1 cellular context compared by ENCODE assay signal in genomic region chr5:74579215-74579614, GRCh38.
A peak's percentile ranks its signal among the peaks of the same experiment; 100 is the strongest.
TF ChIP-seq lines count a peak whose summit lies in the region.

No MANE protein-coding gene starts in this region.

TF ChIP-seq in GM12878, 131 proteins besides CTCF, POLR2A, EP300 and RAD21 (continued from another document):
- TF ChIP-seq, protein P1, sequence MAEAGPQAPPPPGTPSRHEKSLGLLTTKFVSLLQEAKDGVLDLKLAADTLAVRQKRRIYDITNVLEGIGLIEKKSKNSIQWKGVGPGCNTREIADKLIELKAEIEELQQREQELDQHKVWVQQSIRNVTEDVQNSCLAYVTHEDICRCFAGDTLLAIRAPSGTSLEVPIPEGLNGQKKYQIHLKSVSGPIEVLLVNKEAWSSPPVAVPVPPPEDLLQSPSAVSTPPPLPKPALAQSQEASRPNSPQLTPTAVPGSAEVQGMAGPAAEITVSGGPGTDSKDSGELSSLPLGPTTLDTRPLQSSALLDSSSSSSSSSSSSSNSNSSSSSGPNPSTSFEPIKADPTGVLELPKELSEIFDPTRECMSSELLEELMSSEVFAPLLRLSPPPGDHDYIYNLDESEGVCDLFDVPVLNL (IDR thresholded peaks at IDR 0.05; ENCODE audit: low read depth, low read length): no peak
- TF ChIP-seq, protein P2, sequence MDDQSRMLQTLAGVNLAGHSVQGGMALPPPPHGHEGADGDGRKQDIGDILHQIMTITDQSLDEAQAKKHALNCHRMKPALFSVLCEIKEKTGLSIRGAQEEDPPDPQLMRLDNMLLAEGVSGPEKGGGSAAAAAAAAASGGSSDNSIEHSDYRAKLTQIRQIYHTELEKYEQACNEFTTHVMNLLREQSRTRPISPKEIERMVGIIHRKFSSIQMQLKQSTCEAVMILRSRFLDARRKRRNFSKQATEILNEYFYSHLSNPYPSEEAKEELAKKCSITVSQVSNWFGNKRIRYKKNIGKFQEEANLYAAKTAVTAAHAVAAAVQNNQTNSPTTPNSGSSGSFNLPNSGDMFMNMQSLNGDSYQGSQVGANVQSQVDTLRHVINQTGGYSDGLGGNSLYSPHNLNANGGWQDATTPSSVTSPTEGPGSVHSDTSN (IDR thresholded peaks at IDR 0.05; ENCODE audit: insufficient replicate concordance, low read depth, low read length): peak; percentile 55
- TF ChIP-seq ZNF24 (IDR thresholded peaks at IDR 0.05) (no peak), MTA3 (IDR thresholded peaks at IDR 0.05; ENCODE audit: borderline replicate concordance, low read length) (peak; percentile 95; the same call in 1 of the 2 replicates), KAT2A (conservative IDR thresholded peaks at IDR 0.05; ENCODE audit: control insufficient read depth, low read depth, low read length) (no peak), RB1 (IDR thresholded peaks at IDR 0.05; ENCODE audit: borderline replicate concordance) (no peak), NFXL1 (IDR thresholded peaks at IDR 0.05; ENCODE audit: borderline replicate concordance) (no peak), MYB (IDR thresholded peaks at IDR 0.05; ENCODE audit: borderline replicate concordance, low read depth, low read length) (no peak), HSF1 (IDR thresholded peaks at IDR 0.05; ENCODE audit: low read depth, low read length) (no peak), TCF7 (IDR thresholded peaks at IDR 0.05; ENCODE audit: borderline replicate concordance) (peak; percentile 81), IKZF1 (conservative IDR thresholded peaks at IDR 0.05) (peak; percentile 98), ETV6 (conservative IDR thresholded peaks at IDR 0.05 in 1 of 2, IDR thresholded peaks at IDR 0.05 in 1 of 2; ENCODE audit: borderline replicate concordance in 1 of 2, low read depth in 1 of 2) (peak in 1 of 2 experiments; percentile 87; a peak in 1 of 4 replicates), POLR2AphosphoS2 (IDR thresholded peaks at IDR 0.05; ENCODE audit: low read depth, low read length) (no peak), SMC3 (IDR thresholded peaks at IDR 0.05; ENCODE audit: borderline replicate concordance, low read length) (peak; percentile 10; the same call in 1 of the 2 replicates), FOS (IDR thresholded peaks at IDR 0.05; ENCODE audit: borderline replicate concordance, extremely low read depth, insufficient read length) (no peak), MEF2B (IDR thresholded peaks at IDR 0.05; ENCODE audit: partially characterized antibody, poor library complexity, severe bottlenecking) (peak; percentile 27), STAT1 (conservative IDR thresholded peaks at IDR 0.05) (no peak), HCFC1 (IDR thresholded peaks at IDR 0.05; ENCODE audit: low read length) (no peak), SREBF2 (IDR thresholded peaks at IDR 0.05; ENCODE audit: low read length) (no peak), SMARCA5 (IDR thresholded peaks at IDR 0.05) (no peak), SUPT20H (IDR thresholded peaks at IDR 0.05; ENCODE audit: borderline replicate concordance, control insufficient read depth, low read depth, low read length) (no peak), BMI1 (IDR thresholded peaks at IDR 0.05; ENCODE audit: borderline replicate concordance) (peak; percentile 52; the same call in 1 of the 2 replicates), RFX5 (IDR thresholded peaks at IDR 0.05; ENCODE audit: low read depth, low read length) (no peak), ATF3 (IDR thresholded peaks at IDR 0.05; ENCODE audit: borderline replicate concordance, extremely low read depth, low read depth, low read length) (no peak), RAD51 (IDR thresholded peaks at IDR 0.05) (no peak), FOXK2 (IDR thresholded peaks at IDR 0.05) (no peak), BRCA1 (IDR thresholded peaks at IDR 0.05; ENCODE audit: low read depth, low read length) (no peak), ZNF622 (IDR thresholded peaks at IDR 0.05) (no peak), ZNF274 (IDR thresholded peaks at IDR 0.05; ENCODE audit: insufficient read depth, insufficient read length) (no peak), CHD1 (IDR thresholded peaks at IDR 0.05; ENCODE audit: low read depth, low read length) (no peak), BHLHE40 (IDR thresholded peaks at IDR 0.05; ENCODE audit: borderline replicate concordance in 1 of 2, low read depth in 2 of 2, low read length in 1 of 2) (peak; percentile 64; a peak in 3 of 4 replicates), CBFB (IDR thresholded peaks at IDR 0.05; ENCODE audit: low read depth) (peak; percentile 95), KLF5 (IDR thresholded peaks at IDR 0.05; ENCODE audit: partially characterized antibody) (no peak), ATF2 (IDR thresholded peaks at IDR 0.05; ENCODE audit: low read length) (peak; percentile 62), BCLAF1 (IDR thresholded peaks at IDR 0.05) (no peak), LARP7 (IDR thresholded peaks at IDR 0.05) (no peak), JUNB (IDR thresholded peaks at IDR 0.05) (peak; percentile 90)
- TF ChIP-seq, protein P3, sequence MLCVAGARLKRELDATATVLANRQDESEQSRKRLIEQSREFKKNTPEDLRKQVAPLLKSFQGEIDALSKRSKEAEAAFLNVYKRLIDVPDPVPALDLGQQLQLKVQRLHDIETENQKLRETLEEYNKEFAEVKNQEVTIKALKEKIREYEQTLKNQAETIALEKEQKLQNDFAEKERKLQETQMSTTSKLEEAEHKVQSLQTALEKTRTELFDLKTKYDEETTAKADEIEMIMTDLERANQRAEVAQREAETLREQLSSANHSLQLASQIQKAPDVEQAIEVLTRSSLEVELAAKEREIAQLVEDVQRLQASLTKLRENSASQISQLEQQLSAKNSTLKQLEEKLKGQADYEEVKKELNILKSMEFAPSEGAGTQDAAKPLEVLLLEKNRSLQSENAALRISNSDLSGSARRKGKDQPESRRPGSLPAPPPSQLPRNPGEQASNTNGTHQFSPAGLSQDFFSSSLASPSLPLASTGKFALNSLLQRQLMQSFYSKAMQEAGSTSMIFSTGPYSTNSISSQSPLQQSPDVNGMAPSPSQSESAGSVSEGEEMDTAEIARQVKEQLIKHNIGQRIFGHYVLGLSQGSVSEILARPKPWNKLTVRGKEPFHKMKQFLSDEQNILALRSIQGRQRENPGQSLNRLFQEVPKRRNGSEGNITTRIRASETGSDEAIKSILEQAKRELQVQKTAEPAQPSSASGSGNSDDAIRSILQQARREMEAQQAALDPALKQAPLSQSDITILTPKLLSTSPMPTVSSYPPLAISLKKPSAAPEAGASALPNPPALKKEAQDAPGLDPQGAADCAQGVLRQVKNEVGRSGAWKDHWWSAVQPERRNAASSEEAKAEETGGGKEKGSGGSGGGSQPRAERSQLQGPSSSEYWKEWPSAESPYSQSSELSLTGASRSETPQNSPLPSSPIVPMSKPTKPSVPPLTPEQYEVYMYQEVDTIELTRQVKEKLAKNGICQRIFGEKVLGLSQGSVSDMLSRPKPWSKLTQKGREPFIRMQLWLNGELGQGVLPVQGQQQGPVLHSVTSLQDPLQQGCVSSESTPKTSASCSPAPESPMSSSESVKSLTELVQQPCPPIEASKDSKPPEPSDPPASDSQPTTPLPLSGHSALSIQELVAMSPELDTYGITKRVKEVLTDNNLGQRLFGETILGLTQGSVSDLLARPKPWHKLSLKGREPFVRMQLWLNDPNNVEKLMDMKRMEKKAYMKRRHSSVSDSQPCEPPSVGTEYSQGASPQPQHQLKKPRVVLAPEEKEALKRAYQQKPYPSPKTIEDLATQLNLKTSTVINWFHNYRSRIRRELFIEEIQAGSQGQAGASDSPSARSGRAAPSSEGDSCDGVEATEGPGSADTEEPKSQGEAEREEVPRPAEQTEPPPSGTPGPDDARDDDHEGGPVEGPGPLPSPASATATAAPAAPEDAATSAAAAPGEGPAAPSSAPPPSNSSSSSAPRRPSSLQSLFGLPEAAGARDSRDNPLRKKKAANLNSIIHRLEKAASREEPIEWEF (IDR thresholded peaks at IDR 0.05; ENCODE audit: insufficient replicate concordance, low read depth, low read length): no peak
- TF ChIP-seq, protein P4, sequence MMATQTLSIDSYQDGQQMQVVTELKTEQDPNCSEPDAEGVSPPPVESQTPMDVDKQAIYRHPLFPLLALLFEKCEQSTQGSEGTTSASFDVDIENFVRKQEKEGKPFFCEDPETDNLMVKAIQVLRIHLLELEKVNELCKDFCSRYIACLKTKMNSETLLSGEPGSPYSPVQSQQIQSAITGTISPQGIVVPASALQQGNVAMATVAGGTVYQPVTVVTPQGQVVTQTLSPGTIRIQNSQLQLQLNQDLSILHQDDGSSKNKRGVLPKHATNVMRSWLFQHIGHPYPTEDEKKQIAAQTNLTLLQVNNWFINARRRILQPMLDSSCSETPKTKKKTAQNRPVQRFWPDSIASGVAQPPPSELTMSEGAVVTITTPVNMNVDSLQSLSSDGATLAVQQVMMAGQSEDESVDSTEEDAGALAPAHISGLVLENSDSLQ (IDR thresholded peaks at IDR 0.05): peak; percentile 59
- TF ChIP-seq, protein P5, sequence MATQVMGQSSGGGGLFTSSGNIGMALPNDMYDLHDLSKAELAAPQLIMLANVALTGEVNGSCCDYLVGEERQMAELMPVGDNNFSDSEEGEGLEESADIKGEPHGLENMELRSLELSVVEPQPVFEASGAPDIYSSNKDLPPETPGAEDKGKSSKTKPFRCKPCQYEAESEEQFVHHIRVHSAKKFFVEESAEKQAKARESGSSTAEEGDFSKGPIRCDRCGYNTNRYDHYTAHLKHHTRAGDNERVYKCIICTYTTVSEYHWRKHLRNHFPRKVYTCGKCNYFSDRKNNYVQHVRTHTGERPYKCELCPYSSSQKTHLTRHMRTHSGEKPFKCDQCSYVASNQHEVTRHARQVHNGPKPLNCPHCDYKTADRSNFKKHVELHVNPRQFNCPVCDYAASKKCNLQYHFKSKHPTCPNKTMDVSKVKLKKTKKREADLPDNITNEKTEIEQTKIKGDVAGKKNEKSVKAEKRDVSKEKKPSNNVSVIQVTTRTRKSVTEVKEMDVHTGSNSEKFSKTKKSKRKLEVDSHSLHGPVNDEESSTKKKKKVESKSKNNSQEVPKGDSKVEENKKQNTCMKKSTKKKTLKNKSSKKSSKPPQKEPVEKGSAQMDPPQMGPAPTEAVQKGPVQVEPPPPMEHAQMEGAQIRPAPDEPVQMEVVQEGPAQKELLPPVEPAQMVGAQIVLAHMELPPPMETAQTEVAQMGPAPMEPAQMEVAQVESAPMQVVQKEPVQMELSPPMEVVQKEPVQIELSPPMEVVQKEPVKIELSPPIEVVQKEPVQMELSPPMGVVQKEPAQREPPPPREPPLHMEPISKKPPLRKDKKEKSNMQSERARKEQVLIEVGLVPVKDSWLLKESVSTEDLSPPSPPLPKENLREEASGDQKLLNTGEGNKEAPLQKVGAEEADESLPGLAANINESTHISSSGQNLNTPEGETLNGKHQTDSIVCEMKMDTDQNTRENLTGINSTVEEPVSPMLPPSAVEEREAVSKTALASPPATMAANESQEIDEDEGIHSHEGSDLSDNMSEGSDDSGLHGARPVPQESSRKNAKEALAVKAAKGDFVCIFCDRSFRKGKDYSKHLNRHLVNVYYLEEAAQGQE (IDR thresholded peaks at IDR 0.05; ENCODE audit: low read depth, low read length): no peak
